21 cellular contexts compared by ENCODE assay signal in genomic region chr17:54662978-54663876, GRCh38.
"Had no signal": no experiment of that assay in that cellular context is flagged by ENCODE, and none has a peak within 500 bp of the region (broad histone marks: within the 10 kb centered on the region; RNA-seq: fewer than 3 reads in every experiment).

No MANE protein-coding gene starts in this region.

- H3K9me3 ChIP-seq: gastroesophageal sphincter, pancreas, testis, upper lobe of right lung had no signal

- DNase-seq: activated CD4-positive, alpha-beta T cell treated with anti-CD3 and anti-CD28 coated beads, Interleukin-2, amount 10 ng/mL, durations not matched to agents 24 days and 14 days; activated CD4-positive, CD25-positive, alpha-beta regulatory T cell; activated CD8-positive, alpha-beta memory T cell treated with anti-CD3 and anti-CD28 coated beads, Interleukin-2, amount 50 U/mL, for 4 hours; activated CD8-positive, alpha-beta T cell treated with anti-CD3 and anti-CD28 coated beads, Interleukin-2, amount 10 ng/mL, durations not matched to agents 7 days and 5 days; activated gamma-delta T cell; activated T-cell treated with anti-CD3 and anti-CD28 coated beads, Interleukin-2, amount 50 U/mL, for 72 hours; amygdala; cortex of kidney; effector memory CD4-positive, alpha-beta T cell; sigmoid colon; spleen; stomach; T-helper 17 cell; testis; upper lobe of right lung had no signal

- H3K4me1 Mint-ChIP-seq: activated CD4-positive, alpha-beta T cell treated with anti-CD3 and anti-CD28 coated beads, Interleukin-2, amount 10 ng/mL, durations not matched to agents 24 days and 14 days; brain; central memory CD8-positive, alpha-beta T cell; neural crest cell; T-helper 17 cell had no signal

- H3K27ac Mint-ChIP-seq: activated CD4-positive, alpha-beta T cell treated with anti-CD3 and anti-CD28 coated beads, Interleukin-2, amount 10 ng/mL, durations not matched to agents 24 days and 14 days; activated CD8-positive, alpha-beta T cell treated with anti-CD3 and anti-CD28 coated beads, Interleukin-2, amount 10 ng/mL, durations not matched to agents 7 days and 5 days; activated naive CD8-positive, alpha-beta T cell; activated T-cell treated with anti-CD3 and anti-CD28 coated beads, Interleukin-2, amount 50 U/mL, for 72 hours; brain; T-helper 17 cell had no signal

- H3K27ac ChIP-seq: gastroesophageal sphincter, pancreas, sigmoid colon, spleen, stomach, testis, upper lobe of right lung had no signal

- H3K27me3 ChIP-seq: gastroesophageal sphincter, pancreas, sigmoid colon, spleen, stomach, testis, upper lobe of right lung had no signal

- H3K4me3 ChIP-seq: gastroesophageal sphincter, pancreas, sigmoid colon, spleen, stomach, testis, upper lobe of right lung had no signal

- H3K4me1 ChIP-seq: gastroesophageal sphincter, pancreas, sigmoid colon, spleen, stomach, testis, upper lobe of right lung had no signal

- H3K4me3 Mint-ChIP-seq: activated CD4-positive, alpha-beta T cell treated with anti-CD3 and anti-CD28 coated beads, Interleukin-2, amount 10 ng/mL, durations not matched to agents 24 days and 14 days; activated CD8-positive, alpha-beta T cell treated with anti-CD3 and anti-CD28 coated beads, Interleukin-2, amount 10 ng/mL, durations not matched to agents 7 days and 5 days; activated naive CD8-positive, alpha-beta T cell; activated T-cell treated with anti-CD3 and anti-CD28 coated beads, Interleukin-2, amount 50 U/mL, for 72 hours; brain; central memory CD8-positive, alpha-beta T cell; neural crest cell; T-helper 17 cell had no signal

- ATAC-seq: activated CD8-positive, alpha-beta T cell treated with anti-CD3 and anti-CD28 coated beads, Interleukin-2, amount 10 ng/mL, durations not matched to agents 7 days and 5 days; activated T-cell treated with anti-CD3 and anti-CD28 coated beads, Interleukin-2, amount 50 U/mL, for 72 hours; gastroesophageal sphincter; pancreas; T-helper 17 cell; upper lobe of right lung had no signal

- H3K36me3 Mint-ChIP-seq: activated naive CD8-positive, alpha-beta T cell; brain had no signal

- H3K27me3 Mint-ChIP-seq: activated CD4-positive, alpha-beta T cell treated with anti-CD3 and anti-CD28 coated beads, Interleukin-2, amount 10 ng/mL, durations not matched to agents 24 days and 14 days; activated naive CD8-positive, alpha-beta T cell; central memory CD8-positive, alpha-beta T cell; T-helper 17 cell had no signal

- H3K9me3 Mint-ChIP-seq: brain had no signal

- H3K36me3 ChIP-seq: gastroesophageal sphincter, pancreas, sigmoid colon, spleen, stomach, upper lobe of right lung had no signal
